12 cellular contexts compared by ENCODE assay signal in the genomic region with DNA sequence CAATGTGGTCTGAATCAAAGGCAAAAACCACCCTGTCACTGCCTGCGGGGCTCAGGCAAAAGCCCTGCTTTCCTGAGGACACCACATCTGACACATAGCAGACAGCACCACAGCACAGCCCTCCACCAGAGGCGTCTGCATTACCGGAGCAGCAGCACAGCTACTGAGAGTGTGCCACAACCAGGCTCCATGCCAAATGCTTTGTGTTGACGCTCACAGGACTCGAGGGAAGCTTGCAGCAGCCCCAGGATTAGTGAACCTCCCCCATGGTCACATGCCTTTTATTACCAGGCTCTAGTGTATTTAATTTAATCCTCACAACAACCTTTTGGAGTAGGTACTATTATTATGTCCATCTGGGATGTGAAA. TPM values are rescaled to one million over a fixed set of nuclear protein-coding genes. Genes with fewer than 3 reads are reported as not detected.
A peak's percentile ranks its signal among the peaks of the same experiment; 100 is the strongest.
DNase-seq lines count a peak whose midpoint lies in the region; ATAC-seq and TF ChIP-seq lines count a peak whose summit lies in the region.
"Had no signal": no experiment of that assay in that cellular context is flagged by ENCODE, and none has a peak within 500 bp of the region (broad histone marks: within the 10 kb centered on the region; RNA-seq: fewer than 3 reads in every experiment).

No MANE protein-coding gene starts in this region.

- no peak overlapping the region for H3K27ac Mint-ChIP-seq in activated CD4-positive, alpha-beta T cell treated with anti-CD3 and anti-CD28 coated beads for 36 hours
- H3K27ac Mint-ChIP-seq: activated naive CD4-positive, alpha-beta T cell treated with anti-CD3 and anti-CD28 coated beads, Interleukin-2, amount 50 U/mL, for 24 hours; stimulated activated naive B cell treated with anti-CD40 and anti-IgM and Interleukin-4, amounts not matched to agents 10 μg/mL and 1 μg/mL and 100 μg/mL, for 72 hours had no signal

- no peak overlapping the region for H3K4me3 ChIP-seq in SK-N-SH (ENCODE audit: low read depth in 2 of 2, low read length in 1 of 2)

- WGBS in SK-N-SH (ENCODE audit: low lambda C conversion rate) = 11% methylated on average over 2 of the region's 5 CpGs

- H3F3A ChIP-seq in SK-N-SH (replicated peaks; ENCODE audit: insufficient read depth) = peaks cover 4% of the 10 kb centered on the region

- no peak overlapping the region for H3K9ac ChIP-seq in SK-N-SH

- peak; percentile 39 for ATAC-seq in activated CD4-positive, alpha-beta T cell treated with anti-CD3 and anti-CD28 coated beads for 36 hours
- ATAC-seq in HG02678 (IDR thresholded peaks at IDR 0.05; ENCODE audit: unreplicated experiment) (no peak), HG02981 (IDR thresholded peaks at IDR 0.05; ENCODE audit: unreplicated experiment) (no peak), GM19397 (IDR thresholded peaks at IDR 0.05; ENCODE audit: unreplicated experiment) (no peak)
- ATAC-seq: stimulated activated naive B cell treated with anti-CD40 and anti-IgM and Interleukin-4, amounts not matched to agents 10 μg/mL and 1 μg/mL and 100 μg/mL, for 72 hours had no signal

- TF ChIP-seq RAD21 in SK-N-SH (IDR thresholded peaks at IDR 0.05; ENCODE audit: low read length) = peak; percentile 27; the same call in 1 of the 2 replicates

- H4K20me1 ChIP-seq in SK-N-SH (ENCODE audit: insufficient read depth) = no peaks in the 10 kb centered on the region

- no peaks in the 10 kb centered on the region for H3K27me3 ChIP-seq in SK-N-SH (ENCODE audit: insufficient read depth)

- peaks cover 11% of the 10 kb centered on the region for H3K36me3 Mint-ChIP-seq in activated CD4-positive, alpha-beta T cell treated with anti-CD3 and anti-CD28 coated beads for 36 hours (ENCODE audit: low read depth)

- H3K4me2 ChIP-seq in SK-N-SH = no peak overlapping the region

- intact Hi-C loops in activated CD4-positive, alpha-beta T cell treated with anti-CD3 and anti-CD28 coated beads for 36 hours (cut with DNase I, micrococcal nuclease) = loop anchor here in 1 of 2 experiments (10.0 kb wide), 1 partner anchor 672 kb away; no protein-coding TSS in a partner anchor

- H3K4me3 Mint-ChIP-seq in activated CD4-positive, alpha-beta T cell treated with anti-CD3 and anti-CD28 coated beads for 36 hours = no peak overlapping the region
- H3K4me3 Mint-ChIP-seq: activated naive CD4-positive, alpha-beta T cell treated with anti-CD3 and anti-CD28 coated beads, Interleukin-2, amount 50 U/mL, for 24 hours; stimulated activated naive B cell treated with anti-CD40 and anti-IgM and Interleukin-4, amounts not matched to agents 10 μg/mL and 1 μg/mL and 100 μg/mL, for 72 hours had no signal

- H3K27me3 Mint-ChIP-seq in activated CD4-positive, alpha-beta T cell treated with anti-CD3 and anti-CD28 coated beads for 36 hours = no peaks in the 10 kb centered on the region
- H3K27me3 Mint-ChIP-seq: activated naive CD4-positive, alpha-beta T cell treated with anti-CD3 and anti-CD28 coated beads, Interleukin-2, amount 50 U/mL, for 24 hours; CD4-positive, alpha-beta memory T cell; stimulated activated naive B cell treated with anti-CD40 and anti-IgM and Interleukin-4, amounts not matched to agents 10 μg/mL and 1 μg/mL and 100 μg/mL, for 72 hours had no signal

- no peaks in the 10 kb centered on the region for H3K9me3 ChIP-seq in SK-N-SH

- no peaks in the 10 kb centered on the region for H3K9me3 Mint-ChIP-seq in activated CD4-positive, alpha-beta T cell treated with anti-CD3 and anti-CD28 coated beads for 36 hours (ENCODE audit: low read depth)
- H3K9me3 Mint-ChIP-seq: activated naive CD4-positive, alpha-beta T cell treated with anti-CD3 and anti-CD28 coated beads, Interleukin-2, amount 50 U/mL, for 24 hours; CD4-positive, alpha-beta memory T cell; stimulated activated naive B cell treated with anti-CD40 and anti-IgM and Interleukin-4, amounts not matched to agents 10 μg/mL and 1 μg/mL and 100 μg/mL, for 72 hours had no signal

- H3K9me2 ChIP-seq in SK-N-SH = no peaks in the 10 kb centered on the region

- no peaks in the 10 kb centered on the region; the same call in 1 of the 2 replicates for H3K79me2 ChIP-seq in SK-N-SH (ENCODE audit: insufficient read depth)

- H2AFZ ChIP-seq in SK-N-SH (ENCODE audit: low read depth) = no peak overlapping the region

- POLR2A ChIA-PET in activated CD4-positive, alpha-beta T cell treated with anti-CD3 and anti-CD28 coated beads for 36 hours (lab: Charles Lee) = no interaction called here
- POLR2A ChIA-PET in SK-N-SH (lab: Yijun Ruan, JAX) = interaction anchor here (0.9 to 2.1 kb wide), 3 partner anchors 17 to 135 kb away, joined by 3 to 8 read pairs (median 3); partner anchors contain the start of genes DRC3 and TOM1L2

- peak overlapping the region in 1 of 2 experiments; percentile 88; a peak in 2 of 4 replicates for H3K27ac ChIP-seq in SK-N-SH (ENCODE audit: low read depth in 2 of 2, low read length in 1 of 2)

- CTCF ChIA-PET in activated CD4-positive, alpha-beta T cell treated with anti-CD3 and anti-CD28 coated beads for 36 hours (lab: Charles Lee) = interaction anchor here (1.2 to 1.7 kb wide), 2 partner anchors 22 to 136 kb away, joined by 3 to 4 read pairs; no protein-coding TSS in a partner anchor
- CTCF ChIA-PET in SK-N-SH (lab: Yijun Ruan, JAX) = interaction anchor here (1.0 to 7.3 kb wide), 6 partner anchors 10 to 278 kb away, joined by 3 to 40 read pairs (median 4); partner anchors contain the start of genes DRC3 and TOM1L2

- H3K36me3 ChIP-seq in SK-N-SH (replicated peaks in 1 of 2; ENCODE audit: control insufficient read depth in 1 of 2, insufficient read depth in 2 of 2, low read length in 1 of 2) = peaks cover 0 to 4% of the 10 kb centered on the region in 2 experiments

- peak in 1 of 2 experiments; percentile 69; a peak in 2 of 4 replicates for TF ChIP-seq EP300 in SK-N-SH (IDR thresholded peaks at IDR 0.05; ENCODE audit: borderline replicate concordance in 1 of 2, low read depth in 1 of 2, low read length in 1 of 2)

- peaks cover 13% of the 10 kb centered on the region for H3K4me1 Mint-ChIP-seq in activated CD4-positive, alpha-beta T cell treated with anti-CD3 and anti-CD28 coated beads for 36 hours

- peak; percentile 40 for DNase-seq in activated CD4-positive, alpha-beta T cell treated with anti-CD3 and anti-CD28 coated beads for 36 hours
- no peak for DNase-seq in activated CD4-positive, alpha-beta T cell treated with anti-CD3 and anti-CD28 coated beads, Interleukin-2, amount 50 U/mL, for 48 hours
- DNase-seq in SK-N-SH = peak; percentile 68
- peak; percentile 69 for DNase-seq in glomerular visceral epithelial cell (ENCODE audit: extremely low spot score)
- peak; percentile 31 for DNase-seq in stimulated activated CD8-positive, alpha-beta memory T cell treated with anti-CD3 and anti-CD28 coated beads, Interleukin-4, amount 100 ng/mL, for 48 hours
- DNase-seq: stimulated activated naive B cell treated with anti-CD40 and anti-IgM and Interleukin-4, amounts not matched to agents 10 μg/mL and 1 μg/mL and 100 μg/mL, for 72 hours had no signal

- no peak for TF ChIP-seq CTCF in SK-N-SH (IDR thresholded peaks at IDR 0.05)

- H3K4me1 ChIP-seq in SK-N-SH (ENCODE audit: control insufficient read depth in 1 of 2, insufficient read depth in 2 of 2, low read depth in 1 of 2, low read length in 1 of 2) = peaks cover 9 to 41% of the 10 kb centered on the region in 2 experiments; a peak in 3 of 4 replicates

TF ChIP-seq in SK-N-SH, 30 proteins besides CTCF, POLR2A, EP300 and RAD21:
- TF ChIP-seq GABPA (IDR thresholded peaks at IDR 0.05; ENCODE audit: low read depth) (no peak), TEAD4 (IDR thresholded peaks at IDR 0.05; ENCODE audit: borderline replicate concordance, insufficient read depth) (no peak), RCOR1 (IDR thresholded peaks at IDR 0.05; ENCODE audit: low read length) (peak; percentile 49), TCF12 (IDR thresholded peaks at IDR 0.05) (peak; percentile 29; the same call in 1 of the 2 replicates), FOXJ3 (CRISPR knock-in tag; IDR thresholded peaks at IDR 0.05) (peak; percentile 81), SIN3A (IDR thresholded peaks at IDR 0.05; ENCODE audit: borderline replicate concordance, low read depth, low read length) (no peak), SMC3 (IDR thresholded peaks at IDR 0.05; ENCODE audit: low read depth, low read length) (peak; percentile 12; the same call in 1 of the 2 replicates), NFIC (IDR thresholded peaks at IDR 0.05; ENCODE audit: borderline replicate concordance) (peak; percentile 24; the same call in 1 of the 2 replicates), MXI1 (IDR thresholded peaks at IDR 0.05; ENCODE audit: low read depth, low read length) (peak; percentile 70), CHD2 (IDR thresholded peaks at IDR 0.05; ENCODE audit: low read length, partially characterized antibody) (peak; percentile 44)

RNA-seq across cellular contexts. Expression of gene ATPAF2, which starts 12.6 kb away (rescaled TPM):
- total RNA-seq in activated CD4-positive, alpha-beta T cell treated with anti-CD3 and anti-CD28 coated beads for 36 hours = 10 to 100 TPM; 32.9 to 40.3 TPM
- polyA plus RNA-seq in SK-N-SH (2012; rRNA removed) = 17.0 and 20.8 TPM in 2 replicates
- 10.6 and 14.5 TPM in 2 replicates for polyA plus RNA-seq in SK-N-SH (2012; cell fraction: cytosol; rRNA removed)
- 39.9 and 71.2 TPM in 2 replicates for polyA plus RNA-seq in SK-N-SH (2012; cell fraction: nucleus; rRNA removed)

RNA-seq across cellular contexts. Expression of gene GID4, which starts 12.8 kb away (rescaled TPM):
- total RNA-seq in activated CD4-positive, alpha-beta T cell treated with anti-CD3 and anti-CD28 coated beads for 36 hours = 1 to 10 TPM; 6.7 to 7.7 TPM
- 4.3 and 4.4 TPM in 2 replicates for polyA plus RNA-seq in SK-N-SH (2012; rRNA removed)
- polyA plus RNA-seq in SK-N-SH (2012; cell fraction: cytosol; rRNA removed) = 5.3 and 5.8 TPM in 2 replicates
- 3.6 and 4.5 TPM in 2 replicates for polyA plus RNA-seq in SK-N-SH (2012; cell fraction: nucleus; rRNA removed)

RNA-seq across cellular contexts. Expression of gene DRC3, which starts 53.7 kb away (rescaled TPM):
- total RNA-seq in activated CD4-positive, alpha-beta T cell treated with anti-CD3 and anti-CD28 coated beads for 36 hours = under 1 TPM; 0.11 to 0.18 TPM
- polyA plus RNA-seq in SK-N-SH (2012; rRNA removed) = 3.6 and 5.5 TPM in 2 replicates
- 1.9 and 2.3 TPM in 2 replicates for polyA plus RNA-seq in SK-N-SH (2012; cell fraction: cytosol; rRNA removed)
- 19.0 and 26.4 TPM in 2 replicates for polyA plus RNA-seq in SK-N-SH (2012; cell fraction: nucleus; rRNA removed)
- total RNA-seq: mononuclear cell had no signal

RNA-seq across cellular contexts. Expression of gene TOM1L2, which starts 54.2 kb away (rescaled TPM):
- total RNA-seq in activated CD4-positive, alpha-beta T cell treated with anti-CD3 and anti-CD28 coated beads for 36 hours = 10 to 100 TPM; 11.3 to 11.9 TPM
- polyA plus RNA-seq in SK-N-SH (2012; rRNA removed) = 85.4 and 91.7 TPM in 2 replicates
- polyA plus RNA-seq in SK-N-SH (2012; cell fraction: cytosol; rRNA removed) = 44.8 and 62.7 TPM in 2 replicates
- polyA plus RNA-seq in SK-N-SH (2012; cell fraction: nucleus; rRNA removed) = 250 and 259 TPM in 2 replicates

Comparison
In these comparisons a context has a peak if more than half of its experiments do, and no peak if none do; other contexts are left out.
1. DNase-seq: peak in activated CD4-positive, alpha-beta T cell treated with anti-CD3 and anti-CD28 coated beads for 36 hours (single experiment), SK-N-SH (single experiment), glomerular visceral epithelial cell (single experiment) and stimulated activated CD8-positive, alpha-beta memory T cell treated with anti-CD3 and anti-CD28 coated beads, Interleukin-4, amount 100 ng/mL, for 48 hours (single experiment); none in activated CD4-positive, alpha-beta T cell treated with anti-CD3 and anti-CD28 coated beads, Interleukin-2, amount 50 U/mL, for 48 hours (0 of 2).